ENCODE assay signal across 17 cellular contexts in the genomic region with DNA sequence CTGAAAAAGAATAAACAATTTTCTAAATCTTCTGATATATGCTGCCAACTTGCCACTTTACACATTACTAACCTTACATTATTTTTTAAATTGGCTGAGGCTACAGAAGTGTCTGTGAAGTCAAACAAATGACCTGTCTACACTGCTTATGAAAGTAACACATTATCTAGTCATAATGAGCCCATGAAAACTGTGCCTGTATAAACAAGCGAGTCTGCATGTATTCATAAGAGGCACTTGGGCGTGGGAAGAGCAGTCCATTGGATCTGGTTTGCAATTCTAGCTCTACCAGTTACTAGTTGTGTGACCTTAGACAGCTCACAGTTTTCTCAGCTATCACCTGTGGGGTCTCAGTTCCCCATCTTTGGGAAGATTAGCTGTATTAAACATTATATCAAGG. TPM values are rescaled to one million over a fixed set of nuclear protein-coding genes. Genes with fewer than 3 reads are reported as not detected.
DNase-seq lines count a peak whose midpoint lies in the region; ATAC-seq and TF ChIP-seq lines count a peak whose summit lies in the region.
"Had no signal": no experiment of that assay in that cellular context is flagged by ENCODE, and none has a peak within 500 bp of the region (broad histone marks: within the 10 kb centered on the region; RNA-seq: fewer than 3 reads in every experiment).

No MANE protein-coding gene starts in this region.

- no peak overlapping the region for H3K4me3 ChIP-seq in BLaER1 treated with 17β-estradiol and CSF1 and Interleukin-3, amounts not matched to agents 10 nM and 100 nM
- H3K4me3 ChIP-seq in epithelial cell of esophagus (ENCODE audit: low read length) (no peak overlapping the region), mesendoderm (ENCODE audit: low read length) (no peak overlapping the region), upper lobe of right lung (no peak overlapping the region)
- H3K4me3 ChIP-seq: stomach had no signal

- H3K4ac ChIP-seq in mesendoderm (ENCODE audit: low read depth, low read length) = no peak overlapping the region

- intact Hi-C loops in upper lobe of right lung (cut with DNase I) = no loop called here

- no peaks in the 10 kb centered on the region for H3K27me3 ChIP-seq in BLaER1 treated with 17β-estradiol and CSF1 and Interleukin-3, amounts not matched to agents 10 nM and 100 nM
- H3K27me3 ChIP-seq in mesendoderm (ENCODE audit: insufficient read depth, low read length, poor library complexity) (no peaks in the 10 kb centered on the region), upper lobe of right lung (no peaks in the 10 kb centered on the region)
- H3K27me3 ChIP-seq: stomach had no signal

- peaks cover 24 to 62% (median 40%) of the 10 kb centered on the region in 11 experiments for H3K36me3 ChIP-seq in BLaER1 treated with 17β-estradiol and CSF1 and Interleukin-3, amounts not matched to agents 10 nM and 100 nM
- no peaks in the 10 kb centered on the region for H3K36me3 ChIP-seq in mesendoderm (ENCODE audit: control insufficient read depth, insufficient read depth, low read length)
- H3K36me3 ChIP-seq in upper lobe of right lung = peaks cover 4% of the 10 kb centered on the region

- H3K56ac ChIP-seq in mesendoderm (ENCODE audit: low read length) = no peak overlapping the region

- H3K27ac ChIP-seq in BLaER1 treated with 17β-estradiol and CSF1 and Interleukin-3, amounts not matched to agents 10 nM and 100 nM = no peak overlapping the region
- H3K27ac ChIP-seq in mesendoderm (ENCODE audit: low read depth, low read length) (no peak overlapping the region), upper lobe of right lung (no peak overlapping the region)
- H3K27ac ChIP-seq: stomach had no signal

- H2BK120ac ChIP-seq in mesendoderm (ENCODE audit: low read depth, low read length) = no peak overlapping the region

- no peak overlapping the region for H2BK5ac ChIP-seq in mesendoderm (ENCODE audit: low read length)

- no peak overlapping the region for H4K5ac ChIP-seq in mesendoderm (ENCODE audit: low read length)

- no CpG with 5 or more reads among the region's 2 CpGs for WGBS in mesendoderm (ENCODE audit: extremely low coverage, insufficient coverage, low lambda C conversion rate)

- H3K79me1 ChIP-seq in mesendoderm (ENCODE audit: low read length) = peaks cover 10% of the 10 kb centered on the region

- no peak overlapping the region for H4K8ac ChIP-seq in mesendoderm (ENCODE audit: low read depth, low read length)

- no peak overlapping the region for H3K18ac ChIP-seq in mesendoderm (ENCODE audit: low read length)

- TF ChIP-seq CTCF in epithelial cell of esophagus (IDR thresholded peaks at IDR 0.05; ENCODE audit: insufficient read depth, low read depth, low read length, missing control alignments) (no peak), upper lobe of right lung (IDR thresholded peaks at IDR 0.05) (no peak)

- no peak overlapping the region for H2AK5ac ChIP-seq in mesendoderm (ENCODE audit: low read length)

- no peak overlapping the region for H3K23ac ChIP-seq in mesendoderm (ENCODE audit: low read length)

- no peak for ATAC-seq in upper lobe of right lung
- ATAC-seq: HCT116, left colon had no signal

- no peaks in the 10 kb centered on the region for H3K9me3 ChIP-seq in BLaER1 treated with 17β-estradiol and CSF1 and Interleukin-3, amounts not matched to agents 10 nM and 100 nM (replicated peaks in 1 of 11)
- no peaks in the 10 kb centered on the region for H3K9me3 ChIP-seq in upper lobe of right lung
- H3K9me3 ChIP-seq: stomach had no signal

- peaks cover 25 to 29% (median 27%) of the 10 kb centered on the region in 10 experiments for H3K4me1 ChIP-seq in BLaER1 treated with 17β-estradiol and CSF1 and Interleukin-3, amounts not matched to agents 10 nM and 100 nM
- H3K4me1 ChIP-seq in mesendoderm (ENCODE audit: control insufficient read depth, low read depth, low read length) (no peaks in the 10 kb centered on the region), upper lobe of right lung (peaks cover 32% of the 10 kb centered on the region)

- H3K79me2 ChIP-seq in mesendoderm (ENCODE audit: control insufficient read depth, insufficient read depth, low read length) = peaks cover 17% of the 10 kb centered on the region

- peaks cover 31 to 70% (median 59%) of the 10 kb centered on the region in 11 experiments for H4K20me1 ChIP-seq in BLaER1 treated with 17β-estradiol and CSF1 and Interleukin-3, amounts not matched to agents 10 nM and 100 nM

- peak; percentile 21 for DNase-seq in NCI-H510A treated with DMSO at 0.1 percent for 48 hours (lab: John Stamatoyannopoulos, UW)
- DNase-seq in NCI-H510A (lab: John Stamatoyannopoulos, UW) = no peak
- peak; percentile 59 for DNase-seq in NCI-H2029 (lab: John Stamatoyannopoulos, UW)
- peak; percentile 81 for DNase-seq in epithelial cell of esophagus (ENCODE audit: low read depth)
- no peak for DNase-seq in mesendoderm
- no peak for DNase-seq in kidney tubule cell (ENCODE audit: low spot score)
- DNase-seq in upper lobe of right lung = no peak
- DNase-seq: activated CD4-positive, alpha-beta T cell treated with anti-CD3 and anti-CD28 coated beads, Interleukin-2, amount 10 ng/mL, durations not matched to agents 24 days and 14 days; activated T-cell treated with anti-CD3 and anti-CD28 coated beads, Interleukin-2, amount 50 U/mL, for 4 hours; CD4-positive, alpha-beta memory T cell; effector CD4-positive, alpha-beta T cell; left colon; NCI-H146; stimulated activated CD4-positive, alpha-beta T cell treated with anti-CD3 and anti-CD28 coated beads, Interleukin-12 subunit alpha, Interleukin-12 subunit beta, amount 100 ng/mL, for 4 hours; stomach had no signal

- peak overlapping the region; percentile 86 to 96 (median 90); a peak in 21 of 22 replicates for H3K4me2 ChIP-seq in BLaER1 treated with 17β-estradiol and CSF1 and Interleukin-3, amounts not matched to agents 10 nM and 100 nM
- H3K4me2 ChIP-seq in mesendoderm (ENCODE audit: low read length) = no peak overlapping the region

- H3K9ac ChIP-seq in BLaER1 treated with 17β-estradiol and CSF1 and Interleukin-3, amounts not matched to agents 10 nM and 100 nM = no peak overlapping the region; a peak in 2 of 22 replicates
- H3K9ac ChIP-seq in mesendoderm (ENCODE audit: low read length) = no peak overlapping the region

- H2BK15ac ChIP-seq in mesendoderm (replicated peaks; ENCODE audit: low read depth) = no peak overlapping the region

RNA-seq across cellular contexts. Expression of a gene that starts 3.1 kb away (rescaled TPM):
- polyA plus RNA-seq in mesendoderm (2013, experiment 1 of 2) = 18.0 TPM
- polyA plus RNA-seq in mesendoderm (2013, experiment 2 of 2) = 19.2 TPM
- total RNA-seq in upper lobe of right lung = 45.4 TPM

RNA-seq across cellular contexts. Expression of a gene that starts 7.9 kb away (rescaled TPM):
- 68.0 TPM for polyA plus RNA-seq in mesendoderm (2013, experiment 1 of 2)
- 70.1 TPM for polyA plus RNA-seq in mesendoderm (2013, experiment 2 of 2)
- total RNA-seq in upper lobe of right lung = 8.2 TPM

RNA-seq across cellular contexts. Expression of a gene that starts 41.4 kb away (rescaled TPM):
- polyA plus RNA-seq in mesendoderm (2013, experiment 1 of 2) = 0.08 TPM
- polyA plus RNA-seq in mesendoderm (2013, experiment 2 of 2) = 0.10 TPM
- 17.3 TPM for total RNA-seq in upper lobe of right lung
- polyA plus RNA-seq: CD4-positive, alpha-beta memory T cell had no signal

Comparison
In these comparisons a context has a peak if more than half of its experiments do, and no peak if none do; other contexts are left out.
1. DNase-seq: peak in NCI-H510A treated with DMSO at 0.1 percent for 48 hours (single experiment), NCI-H2029 (single experiment) and epithelial cell of esophagus (single experiment); none in NCI-H510A (single experiment), mesendoderm (single experiment), kidney tubule cell (single experiment) and upper lobe of right lung (single experiment).